38 cellular contexts compared by ENCODE assay signal in the genomic region with DNA sequence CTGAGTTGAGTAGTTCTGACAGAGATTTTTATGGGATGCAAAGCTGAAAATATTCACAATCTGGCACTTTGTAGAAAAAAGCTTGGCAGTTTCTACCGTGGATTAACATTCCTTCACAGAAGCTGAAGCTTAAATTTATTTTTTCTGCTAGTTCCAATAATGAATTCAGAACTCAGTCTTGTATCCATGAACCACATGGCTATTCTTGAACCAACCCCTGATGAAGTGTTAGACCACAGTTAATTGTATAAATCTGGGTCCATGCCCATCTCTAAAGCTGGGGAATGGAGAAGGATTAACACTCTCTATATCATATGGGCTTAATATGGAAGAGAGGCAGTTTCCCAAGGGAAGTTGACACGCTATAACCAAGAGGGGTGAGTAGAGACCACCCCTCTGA.
"Had no signal": no experiment of that assay in that cellular context is flagged by ENCODE, and none has a peak within 500 bp of the region (broad histone marks: within the 10 kb centered on the region; RNA-seq: fewer than 3 reads in every experiment).

No MANE protein-coding gene starts in this region.

- H3K36me3 Mint-ChIP-seq: activated naive CD4-positive, alpha-beta T cell treated with anti-CD3 and anti-CD28 coated beads, Interleukin-2, amount 10 ng/mL, durations not matched to agents 7 days and 5 days; activated naive CD4-positive, alpha-beta T cell treated with anti-CD3 and anti-CD28 coated beads, Interleukin-2, amount 50 U/mL, for 24 hours; activated naive CD4-positive, alpha-beta T cell treated with anti-CD3 and anti-CD28 coated beads, Interleukin-2, amount 50 U/mL, for 72 hours; activated naive CD8-positive, alpha-beta T cell; activated naive CD8-positive, alpha-beta T cell treated with anti-CD3 and anti-CD28 coated beads for 36 hours; activated naive CD8-positive, alpha-beta T cell treated with anti-CD3 and anti-CD28 coated beads, Interleukin-2, amount 10 ng/mL, durations not matched to agents 7 days and 5 days; brain had no signal

- H3K4me1 ChIP-seq: adrenal gland, ascending aorta, body of pancreas, breast epithelium had no signal

- H3K36me3 ChIP-seq: adrenal gland, ascending aorta, brain microvascular endothelial cell, breast epithelium, cardiac muscle cell had no signal

- H3K9me3 ChIP-seq: adrenal gland, ascending aorta, body of pancreas, breast epithelium had no signal

- H3K9me3 Mint-ChIP-seq: activated naive CD4-positive, alpha-beta T cell treated with anti-CD3 and anti-CD28 coated beads for 36 hours; activated naive CD4-positive, alpha-beta T cell treated with anti-CD3 and anti-CD28 coated beads, Interleukin-2, amount 50 U/mL, for 24 hours; activated naive CD8-positive, alpha-beta T cell treated with anti-CD3 and anti-CD28 coated beads for 36 hours; activated naive CD8-positive, alpha-beta T cell treated with anti-CD3 and anti-CD28 coated beads, Interleukin-2, amount 10 ng/mL, durations not matched to agents 7 days and 5 days; activated naive CD8-positive, alpha-beta T cell treated with anti-CD3 and anti-CD28 coated beads, Interleukin-2, amount 50 U/mL, for 24 hours; activated T-cell treated with anti-CD3 and anti-CD28 coated beads, Interleukin-2, amount 50 U/mL, for 24 hours; activated T-cell treated with anti-CD3 and anti-CD28 coated beads, Interleukin-2, amount 50 U/mL, for 4 hours; activated T-cell treated with anti-CD3 and anti-CD28 coated beads, Interleukin-2, amount 50 U/mL, for 72 hours; activated T-helper 1 cell treated with anti-CD3 and anti-CD28 coated beads, Interleukin-12 subunit alpha, Interleukin-12 subunit beta, Interleukin-2, Interleukin-4 antibody, amounts not matched to agents 30 ng/mL and 10 ng/mL and 1 ng/mL, durations not matched to agents 14 hours and 24 hours and 36 hours; brain; central memory CD8-positive, alpha-beta T cell had no signal

- ATAC-seq: activated naive CD4-positive, alpha-beta T cell treated with anti-CD3 and anti-CD28 coated beads, Interleukin-2, amount 50 U/mL, for 72 hours; activated naive CD8-positive, alpha-beta T cell treated with anti-CD3 and anti-CD28 coated beads, Interleukin-2, amount 50 U/mL, for 24 hours; activated T-cell treated with anti-CD3 and anti-CD28 coated beads, Interleukin-2, amount 50 U/mL, for 4 hours; activated T-cell treated with anti-CD3 and anti-CD28 coated beads, Interleukin-2, amount 50 U/mL, for 72 hours; activated T-helper 17 cell treated with anti-CD3 and anti-CD28 coated beads, Interleukin-2, amount 50 U/mL, for 72 hours; body of pancreas had no signal

- H3K27ac Mint-ChIP-seq: activated naive CD4-positive, alpha-beta T cell treated with anti-CD3 and anti-CD28 coated beads for 36 hours; activated naive CD4-positive, alpha-beta T cell treated with anti-CD3 and anti-CD28 coated beads, Interleukin-2, amount 10 ng/mL, durations not matched to agents 7 days and 5 days; activated naive CD4-positive, alpha-beta T cell treated with anti-CD3 and anti-CD28 coated beads, Interleukin-2, amount 50 U/mL, for 24 hours; activated naive CD4-positive, alpha-beta T cell treated with anti-CD3 and anti-CD28 coated beads, Interleukin-2, amount 50 U/mL, for 72 hours; activated naive CD8-positive, alpha-beta T cell; activated naive CD8-positive, alpha-beta T cell treated with anti-CD3 and anti-CD28 coated beads for 36 hours; activated naive CD8-positive, alpha-beta T cell treated with anti-CD3 and anti-CD28 coated beads, Interleukin-2, amount 10 ng/mL, durations not matched to agents 7 days and 5 days; activated naive CD8-positive, alpha-beta T cell treated with anti-CD3 and anti-CD28 coated beads, Interleukin-2, amount 50 U/mL, for 24 hours; activated T-cell treated with anti-CD3 and anti-CD28 coated beads, Interleukin-2, amount 50 U/mL, for 24 hours; activated T-cell treated with anti-CD3 and anti-CD28 coated beads, Interleukin-2, amount 50 U/mL, for 72 hours; activated T-helper 1 cell treated with anti-CD3 and anti-CD28 coated beads, Interleukin-12 subunit alpha, Interleukin-12 subunit beta, Interleukin-2, Interleukin-4 antibody, amounts not matched to agents 30 ng/mL and 10 ng/mL and 1 ng/mL, durations not matched to agents 14 hours and 24 hours and 36 hours; activated T-helper 17 cell treated with anti-CD3 and anti-CD28 coated beads, Interleukin-2, amount 50 U/mL, for 72 hours; activated T-helper 2 cell treated with anti-CD3 and anti-CD28 coated beads, Interferon-gamma antibody, Interleukin-2, Interleukin-4, amounts not matched to agents 10 μg/mL and 5 μg/mL and 100 μg/mL, durations not matched to agents 14 hours and 24 hours and 36 hours had no signal

- H3K4me3 ChIP-seq: adrenal gland, ascending aorta, body of pancreas, breast epithelium, cardiac muscle cell had no signal

- DNase-seq: activated effector memory CD4-positive, alpha-beta T cell treated with anti-CD3 and anti-CD28 coated beads, Interleukin-2, amount 50 U/mL, for 16 hours; activated effector memory CD4-positive, alpha-beta T cell treated with Interleukin-2 at 50 U/mL for 16 hours; activated gamma-delta T cell; activated gamma-delta T cell treated with Interleukin-2 at 50 U/mL for 16 hours; activated naive CD4-positive, alpha-beta T cell; activated naive CD4-positive, alpha-beta T cell treated with anti-CD3 and anti-CD28 coated beads for 36 hours; activated naive CD4-positive, alpha-beta T cell treated with anti-CD3 and anti-CD28 coated beads, Interleukin-2, amount 10 ng/mL, durations not matched to agents 7 days and 5 days; activated naive CD4-positive, alpha-beta T cell treated with anti-CD3 and anti-CD28 coated beads, Interleukin-2, amount 50 U/mL, for 16 hours; activated naive CD4-positive, alpha-beta T cell treated with Interleukin-2 at 50 U/mL for 16 hours; activated naive CD8-positive, alpha-beta T cell treated with anti-CD3 and anti-CD28 coated beads for 36 hours; activated naive CD8-positive, alpha-beta T cell treated with anti-CD3 and anti-CD28 coated beads, Interleukin-2, amount 10 ng/mL, durations not matched to agents 7 days and 5 days; activated naive CD8-positive, alpha-beta T cell treated with anti-CD3 and anti-CD28 coated beads, Interleukin-2, amount 50 U/mL, for 24 hours; activated T-cell treated with anti-CD3 and anti-CD28 coated beads, Interleukin-2, amount 50 U/mL, for 1 hour; activated T-cell treated with anti-CD3 and anti-CD28 coated beads, Interleukin-2, amount 50 U/mL, for 24 hours; activated T-cell treated with anti-CD3 and anti-CD28 coated beads, Interleukin-2, amount 50 U/mL, for 4 hours; activated T-cell treated with anti-CD3 and anti-CD28 coated beads, Interleukin-2, amount 50 U/mL, for 48 hours; activated T-cell treated with anti-CD3 and anti-CD28 coated beads, Interleukin-2, amount 50 U/mL, for 72 hours; adrenal gland; amniotic stem cell; amygdala; anterior cingulate cortex; aorta; body of pancreas; brain microvascular endothelial cell; caudate nucleus; central memory CD4-positive, alpha-beta T cell; cerebellar nuclear complex had no signal

- H3K27ac ChIP-seq: adrenal gland, ascending aorta, body of pancreas, brain microvascular endothelial cell, breast epithelium, cardiac muscle cell had no signal

- H3K27me3 Mint-ChIP-seq: activated naive CD4-positive, alpha-beta T cell treated with anti-CD3 and anti-CD28 coated beads, Interleukin-2, amount 10 ng/mL, durations not matched to agents 7 days and 5 days; activated naive CD4-positive, alpha-beta T cell treated with anti-CD3 and anti-CD28 coated beads, Interleukin-2, amount 50 U/mL, for 24 hours; activated naive CD8-positive, alpha-beta T cell; activated naive CD8-positive, alpha-beta T cell treated with anti-CD3 and anti-CD28 coated beads for 36 hours; activated naive CD8-positive, alpha-beta T cell treated with anti-CD3 and anti-CD28 coated beads, Interleukin-2, amount 10 ng/mL, durations not matched to agents 7 days and 5 days; activated naive CD8-positive, alpha-beta T cell treated with anti-CD3 and anti-CD28 coated beads, Interleukin-2, amount 50 U/mL, for 24 hours; activated T-cell treated with anti-CD3 and anti-CD28 coated beads, Interleukin-2, amount 50 U/mL, for 24 hours; activated T-helper 17 cell treated with anti-CD3 and anti-CD28 coated beads, Interleukin-2, amount 50 U/mL, for 72 hours; central memory CD8-positive, alpha-beta T cell had no signal

- H3K4me1 Mint-ChIP-seq: activated naive CD4-positive, alpha-beta T cell treated with anti-CD3 and anti-CD28 coated beads, Interleukin-2, amount 10 ng/mL, durations not matched to agents 7 days and 5 days; activated naive CD4-positive, alpha-beta T cell treated with anti-CD3 and anti-CD28 coated beads, Interleukin-2, amount 50 U/mL, for 24 hours; activated naive CD8-positive, alpha-beta T cell treated with anti-CD3 and anti-CD28 coated beads for 36 hours; activated naive CD8-positive, alpha-beta T cell treated with anti-CD3 and anti-CD28 coated beads, Interleukin-2, amount 10 ng/mL, durations not matched to agents 7 days and 5 days; activated naive CD8-positive, alpha-beta T cell treated with anti-CD3 and anti-CD28 coated beads, Interleukin-2, amount 50 U/mL, for 24 hours; activated T-helper 17 cell treated with anti-CD3 and anti-CD28 coated beads, Interleukin-2, amount 50 U/mL, for 72 hours; central memory CD8-positive, alpha-beta T cell had no signal

- H3K4me3 Mint-ChIP-seq: activated naive CD4-positive, alpha-beta T cell treated with anti-CD3 and anti-CD28 coated beads for 36 hours; activated naive CD4-positive, alpha-beta T cell treated with anti-CD3 and anti-CD28 coated beads, Interleukin-2, amount 10 ng/mL, durations not matched to agents 7 days and 5 days; activated naive CD4-positive, alpha-beta T cell treated with anti-CD3 and anti-CD28 coated beads, Interleukin-2, amount 50 U/mL, for 24 hours; activated naive CD8-positive, alpha-beta T cell; activated naive CD8-positive, alpha-beta T cell treated with anti-CD3 and anti-CD28 coated beads for 36 hours; activated naive CD8-positive, alpha-beta T cell treated with anti-CD3 and anti-CD28 coated beads, Interleukin-2, amount 10 ng/mL, durations not matched to agents 7 days and 5 days; activated naive CD8-positive, alpha-beta T cell treated with anti-CD3 and anti-CD28 coated beads, Interleukin-2, amount 50 U/mL, for 24 hours; activated T-cell treated with anti-CD3 and anti-CD28 coated beads, Interleukin-2, amount 50 U/mL, for 24 hours; activated T-cell treated with anti-CD3 and anti-CD28 coated beads, Interleukin-2, amount 50 U/mL, for 4 hours; activated T-cell treated with anti-CD3 and anti-CD28 coated beads, Interleukin-2, amount 50 U/mL, for 72 hours; activated T-helper 1 cell treated with anti-CD3 and anti-CD28 coated beads, Interleukin-12 subunit alpha, Interleukin-12 subunit beta, Interleukin-2, Interleukin-4 antibody, amounts not matched to agents 30 ng/mL and 10 ng/mL and 1 ng/mL, durations not matched to agents 14 hours and 24 hours and 36 hours; activated T-helper 17 cell treated with anti-CD3 and anti-CD28 coated beads, Interleukin-2, amount 50 U/mL, for 72 hours; brain; central memory CD8-positive, alpha-beta T cell had no signal

- H3K27me3 ChIP-seq: adrenal gland, ascending aorta, body of pancreas, brain microvascular endothelial cell, breast epithelium, cardiac muscle cell had no signal
